Comparison of ENCODE assay signal across 1 cellular context in the genomic region with DNA sequence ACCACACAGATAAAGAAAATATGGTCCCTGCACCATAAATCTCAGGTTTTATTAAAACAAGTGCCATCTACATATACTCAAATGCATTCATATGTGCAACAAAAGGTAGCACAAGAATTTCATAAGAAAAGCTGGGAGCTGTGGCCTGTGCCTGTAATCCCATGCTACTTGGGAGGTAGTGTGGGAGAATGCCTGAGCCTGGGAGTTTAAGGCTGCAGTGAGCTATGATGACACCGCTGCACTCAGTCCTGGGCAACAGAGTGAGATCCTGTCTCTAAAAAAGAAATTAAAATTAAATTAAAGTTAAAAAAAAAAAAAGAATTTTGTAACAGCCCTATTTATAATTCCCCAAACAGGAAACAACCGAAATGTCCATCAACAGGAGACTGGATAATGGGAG.
TF ChIP-seq lines count a peak whose summit lies in the region.

No MANE protein-coding gene starts in this region.

TF ChIP-seq in SK-N-SH, 30 proteins besides CTCF, POLR2A, EP300 and RAD21 (continued from another document):
- TF ChIP-seq IRF3 (IDR thresholded peaks at IDR 0.05; ENCODE audit: low read depth, low read length) (no peak), MAX (IDR thresholded peaks at IDR 0.05; ENCODE audit: low read depth) (no peak), TCF12 (IDR thresholded peaks at IDR 0.05) (no peak), SMC3 (IDR thresholded peaks at IDR 0.05; ENCODE audit: low read depth, low read length) (no peak), TEAD4 (IDR thresholded peaks at IDR 0.05; ENCODE audit: borderline replicate concordance, insufficient read depth) (no peak), REST (IDR thresholded peaks at IDR 0.05; ENCODE audit: low read depth, low read length) (no peak), RCOR1 (IDR thresholded peaks at IDR 0.05; ENCODE audit: low read length) (no peak), CHD2 (IDR thresholded peaks at IDR 0.05; ENCODE audit: low read length, partially characterized antibody) (no peak)
TF ChIP-seq in SK-N-SH: peak in this region for 0.
